ENCODE assay signal across 1 cellular context in genomic region chr1:145982010-145982723, GRCh38.
TF ChIP-seq lines count a peak whose summit lies in the region.

No MANE protein-coding gene starts in this region.

TF ChIP-seq in HepG2, 621 proteins besides CTCF, POLR2A, EP300 and RAD21:
- TF ChIP-seq ZNF280D (CRISPR knock-in tag; IDR thresholded peaks at IDR 0.05) (no peak), ZKSCAN1 (IDR thresholded peaks at IDR 0.05; ENCODE audit: low read length) (peak; percentile 58)
TF ChIP-seq in HepG2: peak in this region for 1.
